Comparison of ENCODE assay signal across 8 cellular contexts in the genomic region with DNA sequence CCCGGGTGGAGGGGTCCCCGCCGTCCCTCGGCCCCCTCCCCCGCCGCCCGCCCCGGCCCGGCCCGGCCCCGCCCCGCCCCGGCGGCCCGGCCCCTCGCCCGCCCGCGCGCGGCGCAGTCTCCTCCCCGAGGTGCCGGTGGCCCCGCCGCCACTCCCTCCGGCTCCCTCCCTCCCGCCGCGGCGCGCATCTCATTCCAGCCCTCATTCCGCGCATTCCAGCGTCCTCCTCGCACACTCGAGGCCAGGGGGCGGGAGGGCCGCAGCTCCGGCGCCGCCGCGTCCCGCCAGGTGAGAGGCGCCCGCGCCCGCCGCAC. TPM values are rescaled to one million over a fixed set of nuclear protein-coding genes. Genes with fewer than 3 reads are reported as not detected.
DNase-seq lines count a peak whose midpoint lies in the region; ATAC-seq and TF ChIP-seq lines count a peak whose summit lies in the region.

A gene (plus strand): TSS at position 204 of the 314 bp plus-strand sequence.

- H3K9me3 ChIP-seq in CD8-positive, alpha-beta memory T cell (ENCODE audit: low read length), result no peaks in the 10 kb centered on the region
- H3K9me3 ChIP-seq in ectodermal cell (ENCODE audit: control insufficient read depth, low read length) (no peaks in the 10 kb centered on the region), upper lobe of left lung (no peaks in the 10 kb centered on the region)

- H3K36me3 Mint-ChIP-seq in CD8-positive, alpha-beta memory T cell, result no peaks in the 10 kb centered on the region
- peaks cover 13% of the 10 kb centered on the region for H3K36me3 Mint-ChIP-seq in HFFc6 (ENCODE audit: low read depth)
- H3K36me3 Mint-ChIP-seq in memory B cell, result peaks cover 2% of the 10 kb centered on the region

- POLR2A ChIA-PET in CD8-positive, alpha-beta memory T cell (lab: Charles Lee), result no interaction called here

- H3K27ac Mint-ChIP-seq in CD8-positive, alpha-beta memory T cell, result no peak within 1 kb of the TSS
- peak within 1 kb of the TSS; percentile 98 for H3K27ac Mint-ChIP-seq in HFFc6
- H3K27ac Mint-ChIP-seq in memory B cell, result no peak within 1 kb of the TSS

- TF ChIP-seq EP300 in upper lobe of left lung (IDR thresholded peaks at IDR 0.05), result no peak

- no peaks in the 10 kb centered on the region for H3K36me3 ChIP-seq in CD8-positive, alpha-beta memory T cell (ENCODE audit: insufficient read depth, low read length)
- H3K36me3 ChIP-seq in ectodermal cell (ENCODE audit: control insufficient read depth, insufficient read depth, low read length), result no peaks in the 10 kb centered on the region
- H3K36me3 ChIP-seq in upper lobe of left lung, result no peaks in the 10 kb centered on the region

- peak; percentile 15 for ATAC-seq in memory B cell (ENCODE audit: low read depth)
- ATAC-seq in upper lobe of left lung (ENCODE audit: low FRiP score in 2 of 2), result peak; percentile 72 to 79
- ATAC-seq in HG02588 (IDR thresholded peaks at IDR 0.05; ENCODE audit: unreplicated experiment), result no peak

- H3K4me3 ChIP-seq in CD8-positive, alpha-beta memory T cell (ENCODE audit: low read length), result no peak within 1 kb of the TSS
- H3K4me3 ChIP-seq in ectodermal cell (ENCODE audit: insufficient read depth, low read depth, low read length), result peak within 1 kb of the TSS; percentile 46
- peak within 1 kb of the TSS; percentile 64 to 76 (median 66) for H3K4me3 ChIP-seq in upper lobe of left lung

- CTCF ChIA-PET in CD8-positive, alpha-beta memory T cell (lab: Charles Lee), result no interaction called here

- H3K4me1 ChIP-seq in CD8-positive, alpha-beta memory T cell (ENCODE audit: insufficient read depth, low read length), result no peaks in the 10 kb centered on the region
- H3K4me1 ChIP-seq in ectodermal cell (ENCODE audit: control insufficient read depth, insufficient read depth, low read length), result peaks cover 30% of the 10 kb centered on the region
- H3K4me1 ChIP-seq in upper lobe of left lung, result peaks cover 13 to 49% (median 21%) of the 10 kb centered on the region in 4 donors

- peak within 1 kb of the TSS in 6 of 7 donors; percentile 43 to 83 (median 72) for H3K4me3 Mint-ChIP-seq in CD8-positive, alpha-beta memory T cell
- peak within 1 kb of the TSS; percentile 93 for H3K4me3 Mint-ChIP-seq in HFFc6
- peak within 1 kb of the TSS; percentile 80 for H3K4me3 Mint-ChIP-seq in memory B cell

- in situ Hi-C loops in SK-MEL-5 (cut with HindIII; ENCODE audit: low pct_unique_long_range_greater_than_20kb, low sequenced_read_pairs), result no loop called here

- peak in 1 of 4 donors; percentile 1 for TF ChIP-seq POLR2A in upper lobe of left lung (IDR thresholded peaks at IDR 0.05)

- TF ChIP-seq CTCF in HFFc6 (IDR thresholded peaks at IDR 0.05) (no peak), upper lobe of left lung (IDR thresholded peaks at IDR 0.05) (no peak)

- peaks cover 8 to 23% (median 15%) of the 10 kb centered on the region in 3 donors for H3K4me1 Mint-ChIP-seq in CD8-positive, alpha-beta memory T cell
- peaks cover 46% of the 10 kb centered on the region for H3K4me1 Mint-ChIP-seq in HFFc6 (ENCODE audit: low read depth)
- H3K4me1 Mint-ChIP-seq in memory B cell, result peaks cover 13% of the 10 kb centered on the region

- H3K9me3 Mint-ChIP-seq in CD8-positive, alpha-beta memory T cell, result peaks cover 0 to 2% (median 0%) of the 10 kb centered on the region in 5 donors
- H3K9me3 Mint-ChIP-seq in HFFc6 (no peaks in the 10 kb centered on the region), memory B cell (no peaks in the 10 kb centered on the region)

- H3K27me3 Mint-ChIP-seq in CD8-positive, alpha-beta memory T cell, result peaks cover 37 to 57% of the 10 kb centered on the region in 2 donors
- H3K27me3 Mint-ChIP-seq in HFFc6 (ENCODE audit: insufficient read depth), result peaks cover 2% of the 10 kb centered on the region; the same call in 1 of the 2 replicates
- peaks cover 33% of the 10 kb centered on the region for H3K27me3 Mint-ChIP-seq in memory B cell

- peak within 1 kb of the TSS; percentile 7 for H3K27ac ChIP-seq in CD8-positive, alpha-beta memory T cell (ENCODE audit: low read depth, low read length)
- H3K27ac ChIP-seq in ectodermal cell (ENCODE audit: insufficient read depth, low read depth, low read length, poor library complexity, severe bottlenecking) (peak within 1 kb of the TSS; percentile 63), upper lobe of left lung (peak within 1 kb of the TSS; percentile 82 to 92 (median 88))

- WGBS in ectodermal cell, 2 experiments, result 0% methylated on average over 50 of the region's 50 CpGs
- WGBS in upper lobe of left lung, 2 donors, result 6% methylated on average over 7 of the region's 50 CpGs; no CpG with 5 or more reads in 1 of the 2 donors

- peaks cover 4% of the 10 kb centered on the region for H3K27me3 ChIP-seq in CD8-positive, alpha-beta memory T cell (ENCODE audit: insufficient read depth, low read length, poor library complexity, severe bottlenecking)
- peaks cover 41% of the 10 kb centered on the region for H3K27me3 ChIP-seq in ectodermal cell (ENCODE audit: control insufficient read depth, insufficient read depth, low read length, poor library complexity, severe bottlenecking)
- H3K27me3 ChIP-seq in upper lobe of left lung, result no peaks in the 10 kb centered on the region

- DNase-seq in CD8-positive, alpha-beta memory T cell, result no peak
- DNase-seq in HFFc6 (peak; percentile 71), SK-MEL-5 (ENCODE audit: low read depth, low spot score) (peak; percentile 68), memory B cell (ENCODE audit: low spot score in 2 of 2) (no peak), upper lobe of left lung (peak; percentile 58 to 95), CD1c-positive myeloid dendritic cell (ENCODE audit: extremely low spot score) (no peak)

RNA-seq across cellular contexts. Expression of the gene that starts here (rescaled TPM):
- 1 to 10 TPM; 1.7 to 2.1 TPM for total RNA-seq in CD8-positive, alpha-beta memory T cell
- polyA plus RNA-seq in CD8-positive, alpha-beta memory T cell, result not detected
- 10 to 100 TPM; 22.2 to 26.2 (median 24.7) TPM for total RNA-seq in HFFc6 (2021; fragmentation: NEBNext Ultra II Directional; extraction: Animal tissue kit (Norgen Biotek cat#: 25700))
- total RNA-seq in SK-MEL-5 (2014; rRNA removed; shearing (Covaris generic)), result 11.9 and 16.2 TPM in 2 replicates
- 48.3 and 49.5 TPM in 2 replicates for polyA plus RNA-seq in SK-MEL-5 (2015; cell fraction: cytosol; rRNA removed)
- 20.8 and 36.4 TPM in 2 replicates for polyA plus RNA-seq in SK-MEL-5 (2015; cell fraction: nucleus; rRNA removed)
- 32.5 TPM for polyA plus RNA-seq in ectodermal cell (2013, experiment 1 of 4)
- 26.9 TPM for polyA plus RNA-seq in ectodermal cell (2013, experiment 2 of 4)
- polyA plus RNA-seq in ectodermal cell (2013, experiment 3 of 4), result 20.7 TPM
- 20.6 TPM for polyA plus RNA-seq in ectodermal cell (2013, experiment 4 of 4)
- total RNA-seq in upper lobe of left lung, result 10 to 100 TPM; 14.5 to 52.0 (median 43.2) TPM

Comparison
In these comparisons a context has a peak if more than half of its experiments do, and no peak if none do; other contexts are left out.
1. DNase-seq: peak in HFFc6 (single experiment), SK-MEL-5 (single experiment) and upper lobe of left lung (2 of 2); none in CD8-positive, alpha-beta memory T cell (0 of 5), memory B cell (0 of 2) and CD1c-positive myeloid dendritic cell (single experiment).
2. H3K27ac ChIP-seq: peak in every context shown above with its lines; median percentile 88 in upper lobe of left lung; 63 in ectodermal cell; 7 in CD8-positive, alpha-beta memory T cell.
3. Peak in every context shown above with its lines, with median percentiles within 50 percentile points of each other: H3K4me3 Mint-ChIP-seq.